In the genomic region with DNA sequence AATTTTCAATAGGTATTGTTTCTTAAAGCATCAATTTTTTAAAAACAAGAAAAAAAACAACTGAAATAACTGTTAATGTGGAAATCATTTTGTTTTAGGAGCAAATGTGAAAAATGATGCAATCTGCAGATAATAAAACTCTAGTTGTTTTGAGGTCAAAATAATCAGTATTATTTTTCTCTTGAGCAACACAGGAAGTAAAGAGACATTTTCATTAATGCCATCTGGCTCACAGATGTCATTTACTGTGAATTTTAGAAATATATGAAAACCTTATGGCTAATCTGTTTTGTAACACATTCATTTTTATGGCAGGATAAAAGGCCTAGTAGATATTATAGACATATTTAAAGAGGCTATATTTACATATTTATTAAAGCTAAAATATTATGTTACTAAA, we compare ENCODE assay signal across 18 cellular contexts.
DNase-seq lines count a peak whose midpoint lies in the region; FAIRE-seq and TF ChIP-seq lines count a peak whose summit lies in the region.
"Had no signal": no experiment of that assay in that cellular context is flagged by ENCODE, and none has a peak within 500 bp of the region (broad histone marks: within the 10 kb centered on the region; RNA-seq: fewer than 3 reads in every experiment).

No MANE protein-coding gene starts in this region.

- no peak overlapping the region for H3K9ac ChIP-seq in mesendoderm (ENCODE audit: low read length)

- no peaks in the 10 kb centered on the region for H3K79me2 ChIP-seq in mesendoderm (ENCODE audit: control insufficient read depth, insufficient read depth, low read length)

- H3K27me3 ChIP-seq in mesendoderm (ENCODE audit: insufficient read depth, low read length, poor library complexity): no peaks in the 10 kb centered on the region
- H3K27me3 ChIP-seq: ascending aorta, colonic mucosa, suprapubic skin, vagina had no signal

- no peak overlapping the region for H3K4me2 ChIP-seq in mesendoderm (ENCODE audit: low read length)

- no peak overlapping the region for H2AK5ac ChIP-seq in mesendoderm (ENCODE audit: low read length)

- no peaks in the 10 kb centered on the region for H3K4me1 ChIP-seq in mesendoderm (ENCODE audit: control insufficient read depth, low read depth, low read length)
- H3K4me1 ChIP-seq: colonic mucosa, vagina had no signal

- no peak overlapping the region for H2BK120ac ChIP-seq in mesendoderm (ENCODE audit: low read depth, low read length)

- no peak for TF ChIP-seq CTCF in foreskin fibroblast (IDR thresholded peaks at IDR 0.05; ENCODE audit: low read depth, low read length)

- no peak overlapping the region for H3K18ac ChIP-seq in mesendoderm (ENCODE audit: low read length)

- no peak overlapping the region for H3K56ac ChIP-seq in mesendoderm (ENCODE audit: low read length)

- H3K4ac ChIP-seq in mesendoderm (ENCODE audit: low read depth, low read length): no peak overlapping the region

- no peaks in the 10 kb centered on the region for H3K79me1 ChIP-seq in mesendoderm (ENCODE audit: low read length)

- no peak overlapping the region for H3K23ac ChIP-seq in mesendoderm (ENCODE audit: low read length)

- H4K5ac ChIP-seq in mesendoderm (ENCODE audit: low read length): no peak overlapping the region

- no peak overlapping the region for H3K27ac ChIP-seq in mesendoderm (ENCODE audit: low read depth, low read length)
- H3K27ac ChIP-seq: ascending aorta, colonic mucosa, suprapubic skin, vagina had no signal

- H3K4me3 ChIP-seq in foreskin fibroblast (ENCODE audit: low read depth in 1 of 2, low read length in 2 of 2) (no peak overlapping the region), mesendoderm (ENCODE audit: low read length) (no peak overlapping the region)
- H3K4me3 ChIP-seq: ascending aorta, colonic mucosa, mucosa of descending colon, suprapubic skin, vagina had no signal

- DNase-seq in AG08395 (ENCODE audit: low spot score) (peak; percentile 24), GM04504 (ENCODE audit: low read depth) (peak; percentile 73), amniotic epithelial cell (ENCODE audit: low read depth) (peak; percentile 49), foreskin fibroblast (peak; percentile 62 to 88), LoVo (ENCODE audit: low spot score) (no peak), HTR-8/SVneo (ENCODE audit: insufficient read length, low spot score) (no peak), dermis blood vessel endothelial cell (no peak), mesendoderm (no peak)
- DNase-seq: activated naive CD4-positive, alpha-beta T cell treated with anti-CD3 and anti-CD28 coated beads, Interleukin-2, amount 10 ng/mL, durations not matched to agents 7 days and 5 days; activated T-cell treated with anti-CD3 and anti-CD28 coated beads, Interleukin-2, amount 50 U/mL, for 4 hours; colonic mucosa; mucosa of descending colon; NCI-H1417; T1000 had no signal

- no peak overlapping the region for H4K8ac ChIP-seq in mesendoderm (ENCODE audit: low read depth, low read length)

- H2BK15ac ChIP-seq in mesendoderm (replicated peaks; ENCODE audit: low read depth): no peak overlapping the region

- no peak for FAIRE-seq in HTR-8/SVneo (lab: Jason Lieb, UNC)
- FAIRE-seq: GM19239 had no signal

- H2BK5ac ChIP-seq in mesendoderm (ENCODE audit: low read length): no peak overlapping the region

- H3K36me3 ChIP-seq in mesendoderm (ENCODE audit: control insufficient read depth, insufficient read depth, low read length): no peaks in the 10 kb centered on the region
- H3K36me3 ChIP-seq: ascending aorta, colonic mucosa, suprapubic skin, vagina had no signal

Comparison
In these comparisons a context has a peak if more than half of its experiments do, and no peak if none do; other contexts are left out.
1. DNase-seq: peak in AG08395 (single experiment), GM04504 (single experiment), amniotic epithelial cell (single experiment) and foreskin fibroblast (2 of 2); none in LoVo (single experiment), HTR-8/SVneo (single experiment), dermis blood vessel endothelial cell (single experiment) and mesendoderm (single experiment).